Comparison of ENCODE assay signal across 12 cellular contexts in the genomic region with DNA sequence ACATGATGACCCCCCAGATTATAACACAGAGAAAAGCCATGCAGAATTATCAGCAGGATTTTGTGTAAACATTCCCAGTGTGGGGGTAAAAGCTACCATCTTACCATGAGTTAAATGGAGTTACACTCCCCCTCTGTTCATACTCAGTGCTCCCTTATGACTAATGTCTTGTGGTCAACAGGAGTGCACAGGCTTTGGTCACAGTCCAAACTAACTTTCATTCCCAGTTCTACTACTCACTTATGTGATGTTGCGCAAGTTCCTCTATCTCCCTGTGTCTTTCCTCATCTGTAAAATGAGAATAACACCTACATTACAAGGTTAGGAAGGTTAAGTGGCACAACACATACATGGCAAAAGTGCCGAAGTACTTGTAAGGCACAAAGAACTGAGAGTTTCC.
DNase-seq lines count a peak whose midpoint lies in the region; ATAC-seq, FAIRE-seq and TF ChIP-seq lines count a peak whose summit lies in the region.
"Had no signal": no experiment of that assay in that cellular context is flagged by ENCODE, and none has a peak within 500 bp of the region (broad histone marks: within the 10 kb centered on the region; RNA-seq: fewer than 3 reads in every experiment).

No MANE protein-coding gene starts in this region.

- no peaks in the 10 kb centered on the region for H3K4me1 Mint-ChIP-seq in HFFc6 (ENCODE audit: low read depth)
- no peaks in the 10 kb centered on the region for H3K4me1 Mint-ChIP-seq in activated T-cell treated with anti-CD3 and anti-CD28 coated beads, Interleukin-2, amount 50 U/mL, for 4 hours (ENCODE audit: low read depth)

- no peak overlapping the region for H4K91ac ChIP-seq in H1 (replicated peaks; ENCODE audit: insufficient read length, low read length)

- no peaks in the 10 kb centered on the region for H3K79me1 ChIP-seq in H1 (ENCODE audit: low read depth, low read length)

- no peak for FAIRE-seq in H1 (lab: Jason Lieb, UNC)

- H3K56ac ChIP-seq in H1 (replicated peaks; ENCODE audit: insufficient read length, low read depth, low read length) = no peak overlapping the region

- DNase-seq in A172 (ENCODE audit: low spot score) = peak; percentile 69
- DNase-seq in HFFc6 = peak; percentile 10
- DNase-seq in OCI-M1 (lab: John Stamatoyannopoulos, UW) = peak; percentile 92
- no peak for DNase-seq in H1 (ENCODE audit: low read depth in 1 of 2, low spot score in 2 of 2)
- no peak for DNase-seq in activated T-cell treated with anti-CD3 and anti-CD28 coated beads, Interleukin-2, amount 50 U/mL, for 4 hours
- DNase-seq in putamen (ENCODE audit: low spot score) = no peak
- DNase-seq in MM.1S = no peak
- no peak for DNase-seq in DMS53 (lab: John Stamatoyannopoulos, UW)
- DNase-seq: activated naive CD4-positive, alpha-beta T cell treated with anti-CD3 and anti-CD28 coated beads for 36 hours; hippocampal formation; SHP77 had no signal

- no peak for TF ChIP-seq RAD21 in H1 (IDR thresholded peaks at IDR 0.05 in 1 of 2, conservative IDR thresholded peaks at IDR 0.05 in 1 of 2; ENCODE audit: low read depth in 2 of 2, low read length in 2 of 2)

- no peak overlapping the region for H3K9ac ChIP-seq in H1 (replicated peaks in 1 of 4; ENCODE audit: extremely low read depth in 1 of 4, low read depth in 3 of 4, low read length in 3 of 4)
- H3K9ac ChIP-seq in MM.1S (ENCODE audit: low read length) = no peak overlapping the region

- POLR2A ChIA-PET in H1 (lab: Charles Lee; ENCODE audit: partially characterized antibody) = no interaction called here

- H3K9me2 ChIP-seq in MM.1S (replicated peaks; ENCODE audit: insufficient read depth, low read length) = no peaks in the 10 kb centered on the region

- H3K4me3 Mint-ChIP-seq in HFFc6 = no peak overlapping the region
- H3K4me3 Mint-ChIP-seq in activated T-cell treated with anti-CD3 and anti-CD28 coated beads, Interleukin-2, amount 50 U/mL, for 4 hours = no peak overlapping the region
- H3K4me3 Mint-ChIP-seq: activated naive CD4-positive, alpha-beta T cell treated with anti-CD3 and anti-CD28 coated beads for 36 hours had no signal

- no peaks in the 10 kb centered on the region for H3K79me2 ChIP-seq in H1 (ENCODE audit: control insufficient read depth in 1 of 2, insufficient read depth in 2 of 2, low read length in 2 of 2)
- H3K79me2 ChIP-seq in MM.1S (ENCODE audit: low read length) = no peaks in the 10 kb centered on the region

- no peak for TF ChIP-seq POLR2A in H1 (IDR thresholded peaks at IDR 0.05; ENCODE audit: control extremely low read depth in 1 of 2, low read depth in 2 of 2, low read length in 2 of 2)

- H4K20me1 ChIP-seq in H1 (replicated peaks in 1 of 2; ENCODE audit: control insufficient read depth in 1 of 2, insufficient read depth in 2 of 2, low read length in 2 of 2) = no peaks in the 10 kb centered on the region
- no peaks in the 10 kb centered on the region for H4K20me1 ChIP-seq in MM.1S (ENCODE audit: insufficient read depth, low read length)

- H2BK12ac ChIP-seq in H1 (ENCODE audit: low read depth, low read length) = no peak overlapping the region

- no peaks in the 10 kb centered on the region for H3K36me3 Mint-ChIP-seq in HFFc6 (ENCODE audit: low read depth)
- no peaks in the 10 kb centered on the region for H3K36me3 Mint-ChIP-seq in activated T-cell treated with anti-CD3 and anti-CD28 coated beads, Interleukin-2, amount 50 U/mL, for 4 hours (ENCODE audit: insufficient read depth)

- no peaks in the 10 kb centered on the region for H3K27me3 ChIP-seq in H1 (replicated peaks in 1 of 4; ENCODE audit: control insufficient read depth in 3 of 4, extremely low read depth in 1 of 4, insufficient read depth in 3 of 4, low read length in 3 of 4)
- H3K27me3 ChIP-seq in MM.1S (replicated peaks; ENCODE audit: insufficient read depth, low read length) = no peaks in the 10 kb centered on the region

- CTCF ChIA-PET in H1 (lab: Charles Lee; ENCODE audit: partially characterized antibody) = no interaction called here

- no peak overlapping the region for H2BK5ac ChIP-seq in H1 (ENCODE audit: low read depth, low read length)

- no peak overlapping the region for H4K8ac ChIP-seq in H1 (ENCODE audit: extremely low read depth, insufficient read depth, low read length)

- H3K4me3 ChIP-seq in H1 (ENCODE audit: extremely low read depth in 1 of 4, insufficient read depth in 2 of 4, low read depth in 3 of 4, low read length in 4 of 4) = no peak overlapping the region
- H3K4me3 ChIP-seq in MM.1S (ENCODE audit: low read length) = no peak overlapping the region
- H3K4me3 ChIP-seq: smooth muscle cell had no signal

- H3K27ac Mint-ChIP-seq in HFFc6 = no peak overlapping the region
- H3K27ac Mint-ChIP-seq: activated naive CD4-positive, alpha-beta T cell treated with anti-CD3 and anti-CD28 coated beads for 36 hours had no signal

- no peak overlapping the region for H2AK5ac ChIP-seq in H1 (ENCODE audit: low read depth, low read length)

- no peak for TF ChIP-seq CTCF in HFFc6 (IDR thresholded peaks at IDR 0.05)
- no peak for TF ChIP-seq CTCF in H1 (IDR thresholded peaks at IDR 0.05; ENCODE audit: control extremely low read depth in 1 of 3, insufficient read depth in 1 of 3, low read depth in 1 of 3, low read length in 3 of 3)
- TF ChIP-seq CTCF in MM.1S (IDR thresholded peaks at IDR 0.05; ENCODE audit: low read length) = no peak

- no peak overlapping the region for H2BK20ac ChIP-seq in H1 (ENCODE audit: low read length)

- H2BK15ac ChIP-seq in H1 (ENCODE audit: low read length) = no peak overlapping the region

- H3K18ac ChIP-seq in H1 (ENCODE audit: extremely low read depth, low read length) = no peak overlapping the region

- no peaks in the 10 kb centered on the region; the same call in 1 of the 2 replicates for H3K27me3 Mint-ChIP-seq in HFFc6 (ENCODE audit: insufficient read depth)
- H3K27me3 Mint-ChIP-seq in activated T-cell treated with anti-CD3 and anti-CD28 coated beads, Interleukin-2, amount 50 U/mL, for 4 hours (ENCODE audit: low read depth) = peaks cover 15% of the 10 kb centered on the region

- H3K4me1 ChIP-seq in H1 (replicated peaks in 1 of 4; ENCODE audit: control insufficient read depth in 3 of 4, insufficient read depth in 4 of 4, low read length in 3 of 4) (no peaks in the 10 kb centered on the region), MM.1S (ENCODE audit: low read length) (no peaks in the 10 kb centered on the region)

- H3K27ac ChIP-seq in H1 (ENCODE audit: low read depth, low read length) (no peak overlapping the region), MM.1S (ENCODE audit: low read length) (no peak overlapping the region)

- no peak for ATAC-seq in activated T-cell treated with anti-CD3 and anti-CD28 coated beads, Interleukin-2, amount 50 U/mL, for 4 hours

- H2AFZ ChIP-seq in H1 (ENCODE audit: low read length) = no peak overlapping the region
- no peak overlapping the region for H2AFZ ChIP-seq in MM.1S (ENCODE audit: low read length)

- no peak overlapping the region for H4K5ac ChIP-seq in H1 (ENCODE audit: insufficient read length, low read depth, low read length)

- WGBS in H1 (ENCODE audit: extremely low coverage in 1 of 2, insufficient coverage in 1 of 2, insufficient read length in 1 of 2, insufficient replicate concordance in 2 of 2, low coverage in 1 of 2, low lambda C conversion rate in 2 of 2, missing lambda C conversion rate in 1 of 2), 2 experiments = 92% methylated on average over 2 of the region's 2 CpGs; no CpG with 5 or more reads in 1 of the 2 experiments

- H3K36me3 ChIP-seq in H1 (ENCODE audit: control insufficient read depth in 2 of 4, insufficient read depth in 4 of 4, low read length in 3 of 4) (no peaks in the 10 kb centered on the region), MM.1S (replicated peaks; ENCODE audit: insufficient read depth, low read length) (no peaks in the 10 kb centered on the region)

- no peaks in the 10 kb centered on the region for H3K23me2 ChIP-seq in H1 (ENCODE audit: low read depth, low read length)

- peaks cover 23% of the 10 kb centered on the region for H3K9me3 Mint-ChIP-seq in HFFc6
- no peaks in the 10 kb centered on the region for H3K9me3 Mint-ChIP-seq in activated T-cell treated with anti-CD3 and anti-CD28 coated beads, Interleukin-2, amount 50 U/mL, for 4 hours
- H3K9me3 Mint-ChIP-seq: activated naive CD4-positive, alpha-beta T cell treated with anti-CD3 and anti-CD28 coated beads for 36 hours had no signal

- H3K4me2 ChIP-seq in H1 (ENCODE audit: insufficient read depth in 1 of 2, low read depth in 2 of 2, low read length in 2 of 2) = no peak overlapping the region
- no peak overlapping the region for H3K4me2 ChIP-seq in MM.1S (ENCODE audit: low read depth, low read length)
- H3K4me2 ChIP-seq: smooth muscle cell had no signal

- H3K4ac ChIP-seq in H1 (replicated peaks; ENCODE audit: insufficient read length, low read depth, low read length) = no peak overlapping the region

- no peaks in the 10 kb centered on the region for H3F3A ChIP-seq in MM.1S (ENCODE audit: insufficient read depth, low read length)

- H3K14ac ChIP-seq in H1 (ENCODE audit: insufficient read length) = no peak overlapping the region

- no peak overlapping the region for H2BK120ac ChIP-seq in H1 (replicated peaks; ENCODE audit: low read depth, low read length)

- no peak for TF ChIP-seq EP300 in H1 (IDR thresholded peaks at IDR 0.05; ENCODE audit: borderline replicate concordance in 1 of 2, low read depth in 2 of 2, low read length in 2 of 2)

- H3K9me3 ChIP-seq in H1 (ENCODE audit: insufficient read depth in 2 of 2, low read depth in 1 of 2, low read length in 1 of 2) = 0 out of 4 replicates have a peak, but pooled peaks cover 0 to 3% of the 10 kb centered on the region in 2 experiments
- H3K9me3 ChIP-seq in MM.1S (replicated peaks; ENCODE audit: insufficient read depth, low read length) = no peaks in the 10 kb centered on the region

- no peak overlapping the region for H3K23ac ChIP-seq in H1 (ENCODE audit: insufficient read length)

TF ChIP-seq in H1, 55 proteins besides CTCF, POLR2A, EP300 and RAD21:
- TF ChIP-seq TAF1 (IDR thresholded peaks at IDR 0.05; ENCODE audit: low read depth, low read length) = no peak
- peak; percentile 48; the same call in 1 of the 2 replicates for TF ChIP-seq CEBPB (IDR thresholded peaks at IDR 0.05; ENCODE audit: low read depth, low read length)
- no peak for TF ChIP-seq RBBP5 (IDR thresholded peaks at IDR 0.05; ENCODE audit: borderline replicate concordance, low read depth, low read length)
- TF ChIP-seq FOSL1 (IDR thresholded peaks at IDR 0.05; ENCODE audit: insufficient read depth, low read depth, low read length) = no peak
- TF ChIP-seq HDAC6 (IDR thresholded peaks at IDR 0.05; ENCODE audit: low read depth, low read length) = no peak

Comparison
In these comparisons a context has a peak if more than half of its experiments do, and no peak if none do; other contexts are left out.
1. DNase-seq: peak in A172 (single experiment), HFFc6 (single experiment) and OCI-M1 (single experiment); none in H1 (0 of 2), activated T-cell treated with anti-CD3 and anti-CD28 coated beads, Interleukin-2, amount 50 U/mL, for 4 hours (single experiment), putamen (single experiment), MM.1S (single experiment) and DMS53 (single experiment).